35 cellular contexts compared by ENCODE assay signal in the genomic region with DNA sequence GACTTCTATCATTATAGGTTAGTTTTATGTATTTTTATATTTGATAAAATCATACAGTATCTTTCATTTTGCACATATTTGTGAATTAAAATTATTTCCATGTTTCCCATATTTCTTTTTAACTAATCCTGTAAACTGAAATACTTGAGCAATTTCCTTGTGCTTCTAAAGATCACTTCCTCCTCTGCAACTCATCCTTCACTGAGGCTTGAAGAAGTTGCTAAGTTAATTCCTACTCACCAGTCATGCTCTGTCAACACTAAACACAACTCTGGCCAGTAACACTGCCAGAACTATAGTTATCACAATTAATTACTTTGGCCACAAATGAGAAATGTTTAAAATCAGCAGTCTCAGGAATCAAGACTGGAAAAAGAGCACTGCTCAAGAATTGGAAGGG. TPM values are rescaled to one million over a fixed set of nuclear protein-coding genes. Genes with fewer than 3 reads are reported as not detected.
DNase-seq lines count a peak whose midpoint lies in the region; ATAC-seq and TF ChIP-seq lines count a peak whose summit lies in the region.
"Had no signal": no experiment of that assay in that cellular context is flagged by ENCODE, and none has a peak within 500 bp of the region (broad histone marks: within the 10 kb centered on the region; RNA-seq: fewer than 3 reads in every experiment).

No MANE protein-coding gene starts in this region.

- DNase-seq in SKM-1 (lab: John Stamatoyannopoulos, UW; ENCODE audit: unreplicated experiment) (peak; percentile 24), body of pancreas (no peak), LoVo (ENCODE audit: low spot score) (no peak), HuH-7 (ENCODE audit: low spot score) (no peak)
- DNase-seq in activated CD4-positive, alpha-beta T cell treated with anti-CD3 and anti-CD28 coated beads, Interleukin-2, amount 50 U/mL, for 4 hours: no peak
- DNase-seq: activated CD4-positive, alpha-beta T cell treated with anti-CD3 and anti-CD28 coated beads, Interleukin-2, amount 10 ng/mL, durations not matched to agents 7 days and 5 days; activated effector memory CD4-positive, alpha-beta T cell treated with Interleukin-2 at 50 U/mL for 16 hours; activated T-cell treated with anti-CD3 and anti-CD28 coated beads, Interleukin-2, amount 50 U/mL, for 1 hour; aorta; caudate nucleus; DMS79 treated with DMSO at 0.1 percent for 48 hours; effector CD8-positive, alpha-beta T cell; mesenchymal stem cell; NCI-H1105; NCI-H187 treated with DMSO at 0.1 percent for 48 hours; NCI-H2171 treated with DMSO at 0.1 percent for 48 hours; NCI-H524; NK-92 treated with Interleukin-12 subunit alpha and Interleukin-12 subunit beta, amount 100 ng/mL, for 24 hours; pancreas; Peyer's patch; SHP77 treated with DMSO at 0.1 percent for 48 hours; small intestine; stimulated activated naive CD4-positive, alpha-beta T cell treated with Interleukin-2 at 50 U/mL for 16 hours; T-helper 9 cell; upper lobe of right lung had no signal

- TF ChIP-seq CTCF in DOHH2 (IDR thresholded peaks at IDR 0.05; ENCODE audit: low read depth, low read length, poor library complexity, severe bottlenecking) (no peak), body of pancreas (IDR thresholded peaks at IDR 0.05) (no peak)

- H3K27ac ChIP-seq in DOHH2 (ENCODE audit: low read depth, low read length): no peak overlapping the region
- peak overlapping the region; percentile 35 for H3K27ac ChIP-seq in muscle layer of duodenum (ENCODE audit: low read length)
- H3K27ac ChIP-seq in body of pancreas: no peak overlapping the region
- H3K27ac ChIP-seq: C4-2B, coronary artery, HL-60, neural progenitor cell, pancreas, Peyer's patch, upper lobe of right lung had no signal

- no peaks in the 10 kb centered on the region for H4K20me1 ChIP-seq in DOHH2 (ENCODE audit: control insufficient read depth, insufficient read depth, low read depth, low read length)

- no peaks in the 10 kb centered on the region for H3K79me2 ChIP-seq in DOHH2 (ENCODE audit: control insufficient read depth, low read length)

- H3K4me1 ChIP-seq in DOHH2 (ENCODE audit: control insufficient read depth, low read length) (peaks cover 17% of the 10 kb centered on the region), muscle layer of duodenum (ENCODE audit: control insufficient read depth in 1 of 2, insufficient read depth in 2 of 2, low read length in 2 of 2) (no peaks in the 10 kb centered on the region), body of pancreas (no peaks in the 10 kb centered on the region)
- H3K4me1 ChIP-seq: neural progenitor cell, pancreas, Peyer's patch, upper lobe of right lung had no signal

- peak overlapping the region; percentile 49 for H3K4me2 ChIP-seq in DOHH2 (ENCODE audit: low read length)
- H3K4me2 ChIP-seq: neural progenitor cell had no signal

- H3K36me3 ChIP-seq in DOHH2 (ENCODE audit: control insufficient read depth, low read length): no peaks in the 10 kb centered on the region
- no peaks in the 10 kb centered on the region for H3K36me3 ChIP-seq in muscle layer of duodenum (ENCODE audit: control insufficient read depth in 1 of 2, insufficient read depth in 2 of 2, low read length in 2 of 2)
- no peaks in the 10 kb centered on the region for H3K36me3 ChIP-seq in body of pancreas (replicated peaks in 1 of 2; ENCODE audit: insufficient read depth in 1 of 2, low read depth in 2 of 2)
- H3K36me3 ChIP-seq: neural progenitor cell, pancreas, Peyer's patch, upper lobe of right lung had no signal

- no peaks in the 10 kb centered on the region for H3F3A ChIP-seq in DOHH2 (ENCODE audit: control insufficient read depth, insufficient read depth)

- TF ChIP-seq POLR2A in body of pancreas (IDR thresholded peaks at IDR 0.05): no peak

- H3K27me3 ChIP-seq in DOHH2 (ENCODE audit: control insufficient read depth, low read length) (no peaks in the 10 kb centered on the region), muscle layer of duodenum (ENCODE audit: low read depth, low read length) (no peaks in the 10 kb centered on the region), body of pancreas (no peaks in the 10 kb centered on the region)
- H3K27me3 ChIP-seq: neural progenitor cell, Peyer's patch, upper lobe of right lung had no signal

- H3K9me3 ChIP-seq in DOHH2 (ENCODE audit: control insufficient read depth, insufficient read depth, low read length): no peaks in the 10 kb centered on the region
- no peaks in the 10 kb centered on the region for H3K9me3 ChIP-seq in muscle layer of duodenum (ENCODE audit: control insufficient read depth in 1 of 2, low read length in 2 of 2)
- no peaks in the 10 kb centered on the region for H3K9me3 ChIP-seq in body of pancreas
- H3K9me3 ChIP-seq: pancreas, Peyer's patch, upper lobe of right lung had no signal

- peak; percentile 50 for ATAC-seq in HG03196 (IDR thresholded peaks at IDR 0.05; ENCODE audit: unreplicated experiment)
- ATAC-seq in body of pancreas: no peak
- ATAC-seq: left lobe of liver, pancreas, upper lobe of right lung, WTC11 had no signal

- H3K4me3 ChIP-seq in DOHH2 (ENCODE audit: low read length) (peak overlapping the region; percentile 15), muscle layer of duodenum (ENCODE audit: low read depth in 1 of 2, low read length in 2 of 2) (no peak overlapping the region), body of pancreas (no peak overlapping the region)
- H3K4me3 ChIP-seq: coronary artery, neural progenitor cell, pancreas, Peyer's patch, upper lobe of right lung had no signal

- H3K9me2 ChIP-seq in DOHH2 (replicated peaks; ENCODE audit: control insufficient read depth, low read length): no peaks in the 10 kb centered on the region

- intact Hi-C loops in body of pancreas (cut with DNase I): no loop called here

RNA-seq across cellular contexts. Expression of gene SPATA4, which starts 6.7 kb away (rescaled TPM):
- not detected for total RNA-seq in body of pancreas
- total RNA-seq: activated CD4-positive, alpha-beta T cell treated with anti-CD3 and anti-CD28 coated beads, Interleukin-2, amount 10 ng/mL, durations not matched to agents 7 days and 5 days; aorta; H1; left lobe of liver; Peyer's patch; upper lobe of right lung; WTC11 had no signal
